Comparison of ENCODE assay signal across 1 cellular context in the genomic region with DNA sequence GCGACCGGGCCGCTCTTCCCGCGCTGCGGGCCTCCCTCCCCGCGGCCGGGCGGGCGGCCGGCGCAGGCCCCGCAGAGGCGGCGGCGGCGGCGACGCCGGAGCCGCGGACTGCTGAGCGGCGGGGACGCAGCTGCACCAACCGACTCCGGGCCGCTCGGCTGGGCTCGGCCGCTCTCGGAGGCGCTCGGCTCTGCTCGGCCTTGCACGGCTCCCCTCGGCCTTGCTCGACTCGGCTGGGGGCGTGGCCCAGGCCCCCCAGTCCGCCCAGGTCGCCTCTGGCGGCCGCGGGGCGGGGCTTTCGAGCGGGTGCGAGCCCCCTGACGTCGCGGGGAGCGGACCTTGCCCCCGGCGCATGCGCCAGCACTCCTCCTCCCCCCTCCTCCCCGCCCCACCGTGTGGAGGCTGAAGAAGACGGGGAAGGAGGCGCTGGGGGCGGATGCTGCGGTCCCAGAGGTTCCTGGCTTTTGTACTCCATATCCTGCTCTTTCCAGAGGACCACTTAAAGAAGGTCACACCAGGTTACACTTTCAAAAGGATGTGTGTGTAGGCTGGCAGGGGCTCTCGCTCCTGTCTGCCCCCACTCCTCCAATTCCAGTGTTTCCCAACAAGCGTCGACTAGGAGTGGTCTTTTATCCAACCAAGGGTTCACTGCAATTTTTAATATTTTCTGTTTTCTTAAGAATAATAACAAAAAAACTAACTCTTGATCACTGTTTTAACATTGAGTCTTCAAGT.
TF ChIP-seq lines count a peak whose summit lies in the region.

A gene with protein sequence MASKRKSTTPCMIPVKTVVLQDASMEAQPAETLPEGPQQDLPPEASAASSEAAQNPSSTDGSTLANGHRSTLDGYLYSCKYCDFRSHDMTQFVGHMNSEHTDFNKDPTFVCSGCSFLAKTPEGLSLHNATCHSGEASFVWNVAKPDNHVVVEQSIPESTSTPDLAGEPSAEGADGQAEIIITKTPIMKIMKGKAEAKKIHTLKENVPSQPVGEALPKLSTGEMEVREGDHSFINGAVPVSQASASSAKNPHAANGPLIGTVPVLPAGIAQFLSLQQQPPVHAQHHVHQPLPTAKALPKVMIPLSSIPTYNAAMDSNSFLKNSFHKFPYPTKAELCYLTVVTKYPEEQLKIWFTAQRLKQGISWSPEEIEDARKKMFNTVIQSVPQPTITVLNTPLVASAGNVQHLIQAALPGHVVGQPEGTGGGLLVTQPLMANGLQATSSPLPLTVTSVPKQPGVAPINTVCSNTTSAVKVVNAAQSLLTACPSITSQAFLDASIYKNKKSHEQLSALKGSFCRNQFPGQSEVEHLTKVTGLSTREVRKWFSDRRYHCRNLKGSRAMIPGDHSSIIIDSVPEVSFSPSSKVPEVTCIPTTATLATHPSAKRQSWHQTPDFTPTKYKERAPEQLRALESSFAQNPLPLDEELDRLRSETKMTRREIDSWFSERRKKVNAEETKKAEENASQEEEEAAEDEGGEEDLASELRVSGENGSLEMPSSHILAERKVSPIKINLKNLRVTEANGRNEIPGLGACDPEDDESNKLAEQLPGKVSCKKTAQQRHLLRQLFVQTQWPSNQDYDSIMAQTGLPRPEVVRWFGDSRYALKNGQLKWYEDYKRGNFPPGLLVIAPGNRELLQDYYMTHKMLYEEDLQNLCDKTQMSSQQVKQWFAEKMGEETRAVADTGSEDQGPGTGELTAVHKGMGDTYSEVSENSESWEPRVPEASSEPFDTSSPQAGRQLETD (minus strand): TSS at position 196 of the 735 bp plus-strand sequence. CDS start 112,815 bp downstream, outside the sequence.

TF ChIP-seq in H1, 55 proteins besides CTCF, POLR2A, EP300 and RAD21:
- TF ChIP-seq SAP30 (IDR thresholded peaks at IDR 0.05; ENCODE audit: insufficient read depth, insufficient replicate concordance, low read length), result no peak
- TF ChIP-seq KDM5A (IDR thresholded peaks at IDR 0.05; ENCODE audit: low read length), result no peak
- TF ChIP-seq KDM4A (IDR thresholded peaks at IDR 0.05; ENCODE audit: low read depth, low read length, severe bottlenecking), result peak; percentile 15
- TF ChIP-seq TCF12 (IDR thresholded peaks at IDR 0.05; ENCODE audit: low read depth, low read length), result no peak
- TF ChIP-seq CHD2 (IDR thresholded peaks at IDR 0.05; ENCODE audit: low read length), result no peak
- TF ChIP-seq EZH2 (IDR thresholded peaks at IDR 0.05; ENCODE audit: low read depth, low read length, severe bottlenecking), result no peak
- 0 out of 2 replicates have a peak, but pooled peaks have one; percentile 21 for TF ChIP-seq E2F6 (IDR thresholded peaks at IDR 0.05)
- no peak for TF ChIP-seq GABPA (IDR thresholded peaks at IDR 0.05; ENCODE audit: borderline replicate concordance, insufficient read depth, low read length)
- TF ChIP-seq PHF8 (conservative IDR thresholded peaks at IDR 0.05; ENCODE audit: low read depth, low read length), result peak; percentile 29; the same call in 1 of the 2 replicates
- no peak for TF ChIP-seq SUZ12 (IDR thresholded peaks at IDR 0.05; ENCODE audit: low read length)
- no peak for TF ChIP-seq SIN3A (conservative IDR thresholded peaks at IDR 0.05 in 1 of 2, IDR thresholded peaks at IDR 0.05 in 1 of 2; ENCODE audit: low read depth in 1 of 2, low read length in 2 of 2)
- TF ChIP-seq SP2 (IDR thresholded peaks at IDR 0.05; ENCODE audit: low read length), result no peak
- peak; percentile 84 for TF ChIP-seq NRF1 (IDR thresholded peaks at IDR 0.05; ENCODE audit: low read depth, low read length)
- TF ChIP-seq TEAD4 (IDR thresholded peaks at IDR 0.05; ENCODE audit: low read depth, low read length), result no peak
- TF ChIP-seq, protein P1, sequence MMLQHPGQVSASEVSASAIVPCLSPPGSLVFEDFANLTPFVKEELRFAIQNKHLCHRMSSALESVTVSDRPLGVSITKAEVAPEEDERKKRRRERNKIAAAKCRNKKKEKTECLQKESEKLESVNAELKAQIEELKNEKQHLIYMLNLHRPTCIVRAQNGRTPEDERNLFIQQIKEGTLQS (IDR thresholded peaks at IDR 0.05; ENCODE audit: insufficient read depth, low read depth, low read length), result no peak
- no peak for TF ChIP-seq GTF2F1 (IDR thresholded peaks at IDR 0.05; ENCODE audit: borderline replicate concordance, low read depth, low read length)
- TF ChIP-seq NANOG (IDR thresholded peaks at IDR 0.05; ENCODE audit: insufficient read depth, low read depth, low read length, poor library complexity, severe bottlenecking), result no peak
TF ChIP-seq in H1: peak in this region for 4.
